8 cellular contexts compared by ENCODE assay signal in genomic region chr5:180208435-180209081, GRCh38. TPM values are rescaled to one million over a fixed set of nuclear protein-coding genes. Genes with fewer than 3 reads are reported as not detected.
DNase-seq lines count a peak whose midpoint lies in the region; ATAC-seq and TF ChIP-seq lines count a peak whose summit lies in the region.

No MANE protein-coding gene starts in this region.

- no peak overlapping the region for H3K27ac Mint-ChIP-seq in activated T-helper 2 cell treated with anti-CD3 and anti-CD28 coated beads, Interferon-gamma antibody, Interleukin-2, Interleukin-4, amounts not matched to agents 10 μg/mL and 5 μg/mL and 100 μg/mL, durations not matched to agents 14 hours and 24 hours and 36 hours
- no peak overlapping the region for H3K27ac Mint-ChIP-seq in stimulated activated memory B cell treated with anti-CD40 and anti-IgM and Interleukin-4, amounts not matched to agents 10 μg/mL and 1 μg/mL and 100 μg/mL, for 72 hours

- intact Hi-C loops in activated T-helper 2 cell treated with anti-CD3 and anti-CD28 coated beads, Interferon-gamma antibody, Interleukin-2, Interleukin-4, amounts not matched to agents 10 μg/mL and 5 μg/mL and 100 μg/mL, durations not matched to agents 14 hours and 24 hours and 36 hours (cut with micrococcal nuclease) = loop anchor here (2.0 kb wide), 1 partner anchor 82 kb away; no protein-coding TSS in a partner anchor

- DNase-seq in activated CD8-positive, alpha-beta memory T cell treated with anti-CD3 and anti-CD28 coated beads for 24 hours = peak; percentile 63
- DNase-seq in activated CD8-positive, alpha-beta memory T cell treated with anti-CD3 and anti-CD28 coated beads, Interleukin-2, amount 50 U/mL, for 4 hours = no peak
- no peak for DNase-seq in activated T-helper 2 cell treated with anti-CD3 and anti-CD28 coated beads, Interferon-gamma antibody, Interleukin-2, Interleukin-4, amounts not matched to agents 10 μg/mL and 5 μg/mL and 100 μg/mL, durations not matched to agents 14 hours and 24 hours and 36 hours (ENCODE audit: low spot score)
- DNase-seq in hepatocyte (ENCODE audit: low spot score) (peak; percentile 50), activated gamma-delta T cell treated with Interleukin-2 at 50 U/mL for 16 hours (no peak), midbrain (lab: John Stamatoyannopoulos, UW) (no peak)

- H3K4me2 ChIP-seq in hepatocyte = peak overlapping the region; percentile 88

- no peaks in the 10 kb centered on the region for H3K79me2 ChIP-seq in hepatocyte

- no peak overlapping the region for H2AFZ ChIP-seq in hepatocyte

- peak; percentile 25 for ATAC-seq in HG03342 (IDR thresholded peaks at IDR 0.05; ENCODE audit: unreplicated experiment)
- peak; percentile 29 for ATAC-seq in stimulated activated memory B cell treated with anti-CD40 and anti-IgM and Interleukin-4, amounts not matched to agents 10 μg/mL and 1 μg/mL and 100 μg/mL, for 72 hours

- H3K9me2 ChIP-seq in hepatocyte (replicated peaks; ENCODE audit: insufficient read depth) = no peaks in the 10 kb centered on the region

- H3K27ac ChIP-seq in hepatocyte = no peak overlapping the region

- peaks cover 18% of the 10 kb centered on the region for H3K27me3 ChIP-seq in hepatocyte

- H3K4me3 Mint-ChIP-seq in activated T-helper 2 cell treated with anti-CD3 and anti-CD28 coated beads, Interferon-gamma antibody, Interleukin-2, Interleukin-4, amounts not matched to agents 10 μg/mL and 5 μg/mL and 100 μg/mL, durations not matched to agents 14 hours and 24 hours and 36 hours (ENCODE audit: low read depth) = peak overlapping the region; percentile 28
- peak overlapping the region; percentile 12 for H3K4me3 Mint-ChIP-seq in stimulated activated memory B cell treated with anti-CD40 and anti-IgM and Interleukin-4, amounts not matched to agents 10 μg/mL and 1 μg/mL and 100 μg/mL, for 72 hours

- H4K20me1 ChIP-seq in hepatocyte (ENCODE audit: insufficient read depth, poor library complexity, severe bottlenecking) = no peaks in the 10 kb centered on the region

- peaks cover 2% of the 10 kb centered on the region for H3K4me1 Mint-ChIP-seq in activated T-helper 2 cell treated with anti-CD3 and anti-CD28 coated beads, Interferon-gamma antibody, Interleukin-2, Interleukin-4, amounts not matched to agents 10 μg/mL and 5 μg/mL and 100 μg/mL, durations not matched to agents 14 hours and 24 hours and 36 hours (ENCODE audit: low read depth)
- H3K4me1 Mint-ChIP-seq in stimulated activated memory B cell treated with anti-CD40 and anti-IgM and Interleukin-4, amounts not matched to agents 10 μg/mL and 1 μg/mL and 100 μg/mL, for 72 hours = peaks cover 13% of the 10 kb centered on the region

- no peaks in the 10 kb centered on the region for H3K9me3 Mint-ChIP-seq in activated T-helper 2 cell treated with anti-CD3 and anti-CD28 coated beads, Interferon-gamma antibody, Interleukin-2, Interleukin-4, amounts not matched to agents 10 μg/mL and 5 μg/mL and 100 μg/mL, durations not matched to agents 14 hours and 24 hours and 36 hours
- H3K9me3 Mint-ChIP-seq in stimulated activated memory B cell treated with anti-CD40 and anti-IgM and Interleukin-4, amounts not matched to agents 10 μg/mL and 1 μg/mL and 100 μg/mL, for 72 hours = no peaks in the 10 kb centered on the region

- H3K36me3 ChIP-seq in hepatocyte (replicated peaks; ENCODE audit: insufficient read depth, low read depth) = no peaks in the 10 kb centered on the region

- H3K36me3 Mint-ChIP-seq in activated T-helper 2 cell treated with anti-CD3 and anti-CD28 coated beads, Interferon-gamma antibody, Interleukin-2, Interleukin-4, amounts not matched to agents 10 μg/mL and 5 μg/mL and 100 μg/mL, durations not matched to agents 14 hours and 24 hours and 36 hours (ENCODE audit: low read depth) = no peaks in the 10 kb centered on the region
- no peaks in the 10 kb centered on the region for H3K36me3 Mint-ChIP-seq in stimulated activated memory B cell treated with anti-CD40 and anti-IgM and Interleukin-4, amounts not matched to agents 10 μg/mL and 1 μg/mL and 100 μg/mL, for 72 hours

- peaks cover 25% of the 10 kb centered on the region for H3K27me3 Mint-ChIP-seq in activated T-helper 2 cell treated with anti-CD3 and anti-CD28 coated beads, Interferon-gamma antibody, Interleukin-2, Interleukin-4, amounts not matched to agents 10 μg/mL and 5 μg/mL and 100 μg/mL, durations not matched to agents 14 hours and 24 hours and 36 hours (ENCODE audit: low read depth)
- peaks cover 85% of the 10 kb centered on the region for H3K27me3 Mint-ChIP-seq in stimulated activated memory B cell treated with anti-CD40 and anti-IgM and Interleukin-4, amounts not matched to agents 10 μg/mL and 1 μg/mL and 100 μg/mL, for 72 hours

- no peak overlapping the region for H3K4me3 ChIP-seq in hepatocyte

- 13% methylated on average over 29 of the region's 65 CpGs for WGBS in hepatocyte (ENCODE audit: low lambda C conversion rate, missing lambda C conversion rate)

- H3K9me3 ChIP-seq in hepatocyte (ENCODE audit: low read depth) = no peaks in the 10 kb centered on the region

- peaks cover 4% of the 10 kb centered on the region for H3K4me1 ChIP-seq in hepatocyte (ENCODE audit: insufficient read depth)

- TF ChIP-seq CTCF in hepatocyte (IDR thresholded peaks at IDR 0.05; ENCODE audit: poor library complexity) = peak; percentile 2

RNA-seq across cellular contexts. Expression of gene RASGEF1C, which starts 0.5 kb away (rescaled TPM):
- not detected in 2 replicates for total RNA-seq in activated T-helper 2 cell treated with anti-CD3 and anti-CD28 coated beads, Interferon-gamma antibody, Interleukin-2, Interleukin-4, amounts not matched to agents 10 μg/mL and 5 μg/mL and 100 μg/mL, durations not matched to agents 14 hours and 24 hours and 36 hours
- total RNA-seq in hepatocyte = not detected in 2 replicates
- not detected in 2 replicates for polyA plus RNA-seq in hepatocyte

Comparison
In these comparisons a context has a peak if more than half of its experiments do, and no peak if none do; other contexts are left out.
1. DNase-seq: peak in activated CD8-positive, alpha-beta memory T cell treated with anti-CD3 and anti-CD28 coated beads for 24 hours (single experiment) and hepatocyte (single experiment); none in activated CD8-positive, alpha-beta memory T cell treated with anti-CD3 and anti-CD28 coated beads, Interleukin-2, amount 50 U/mL, for 4 hours (single experiment), activated T-helper 2 cell treated with anti-CD3 and anti-CD28 coated beads, Interferon-gamma antibody, Interleukin-2, Interleukin-4, amounts not matched to agents 10 μg/mL and 5 μg/mL and 100 μg/mL, durations not matched to agents 14 hours and 24 hours and 36 hours (single experiment), activated gamma-delta T cell treated with Interleukin-2 at 50 U/mL for 16 hours (single experiment) and midbrain (single experiment).